ENCODE assay signal across 1 cellular context in the genomic region with DNA sequence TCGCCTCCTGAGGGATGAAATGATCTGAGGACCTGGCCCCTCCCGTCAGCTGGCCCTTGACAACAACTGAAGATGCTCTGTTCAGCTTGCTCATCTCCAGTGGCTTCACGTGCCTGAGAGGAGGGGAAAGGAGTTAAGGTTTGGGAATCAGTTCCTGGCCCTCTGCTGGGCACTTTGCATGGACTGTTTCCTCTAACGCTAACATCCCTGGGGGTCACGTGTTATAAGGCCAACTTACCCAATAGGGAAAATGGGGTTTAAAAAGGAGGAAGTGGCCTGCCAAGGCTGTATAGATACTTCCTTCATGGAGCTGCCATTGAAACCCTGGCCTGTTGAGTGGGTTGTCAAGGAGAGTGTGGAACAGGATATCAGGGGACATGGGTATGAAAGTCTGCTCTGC.
A peak's percentile ranks its signal among the peaks of the same experiment; 100 is the strongest.
TF ChIP-seq lines count a peak whose summit lies in the region.

No MANE protein-coding gene starts in this region.

TF ChIP-seq in K562, 482 proteins besides CTCF, POLR2A, EP300 and RAD21 (continued from another document):
- TF ChIP-seq U2AF2 (optimal IDR thresholded peaks at IDR 0.05; ENCODE audit: low read depth, low read length) = no peak
- TF ChIP-seq SOX6 (IDR thresholded peaks at IDR 0.05) = no peak
- TF ChIP-seq, protein P1, sequence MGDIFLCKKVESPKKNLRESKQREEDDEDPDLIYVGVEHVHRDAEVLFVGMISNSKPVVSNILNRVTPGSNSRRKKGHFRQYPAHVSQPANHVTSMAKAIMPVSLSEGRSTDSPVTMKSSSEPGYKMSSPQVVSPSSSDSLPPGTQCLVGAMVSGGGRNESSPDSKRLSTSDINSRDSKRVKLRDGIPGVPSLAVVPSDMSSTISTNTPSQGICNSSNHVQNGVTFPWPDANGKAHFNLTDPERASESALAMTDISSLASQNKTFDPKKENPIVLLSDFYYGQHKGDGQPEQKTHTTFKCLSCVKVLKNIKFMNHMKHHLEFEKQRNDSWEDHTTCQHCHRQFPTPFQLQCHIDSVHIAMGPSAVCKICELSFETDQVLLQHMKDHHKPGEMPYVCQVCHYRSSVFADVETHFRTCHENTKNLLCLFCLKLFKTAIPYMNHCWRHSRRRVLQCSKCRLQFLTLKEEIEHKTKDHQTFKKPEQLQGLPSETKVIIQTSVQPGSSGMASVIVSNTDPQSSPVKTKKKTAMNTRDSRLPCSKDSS (IDR thresholded peaks at IDR 0.05; ENCODE audit: low read depth, partially characterized antibody) = no peak
- no peak for TF ChIP-seq EGR1 (conservative IDR thresholded peaks at IDR 0.05)
- no peak for TF ChIP-seq JUNB (CRISPR knock-in tag; conservative IDR thresholded peaks at IDR 0.05)
- peak; percentile 62 for TF ChIP-seq BHLHE40 (IDR thresholded peaks at IDR 0.05; ENCODE audit: low read length)
- TF ChIP-seq RAD51 (IDR thresholded peaks at IDR 0.05; ENCODE audit: borderline replicate concordance, low read depth) = peak; percentile 55; the same call in 1 of the 2 replicates
- no peak for TF ChIP-seq ZNF143 (CRISPR knock-in tag; IDR thresholded peaks at IDR 0.05)
- TF ChIP-seq, protein P2, sequence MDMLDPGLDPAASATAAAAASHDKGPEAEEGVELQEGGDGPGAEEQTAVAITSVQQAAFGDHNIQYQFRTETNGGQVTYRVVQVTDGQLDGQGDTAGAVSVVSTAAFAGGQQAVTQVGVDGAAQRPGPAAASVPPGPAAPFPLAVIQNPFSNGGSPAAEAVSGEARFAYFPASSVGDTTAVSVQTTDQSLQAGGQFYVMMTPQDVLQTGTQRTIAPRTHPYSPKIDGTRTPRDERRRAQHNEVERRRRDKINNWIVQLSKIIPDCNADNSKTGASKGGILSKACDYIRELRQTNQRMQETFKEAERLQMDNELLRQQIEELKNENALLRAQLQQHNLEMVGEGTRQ (CRISPR knock-in tag; IDR thresholded peaks at IDR 0.05) = peak; percentile 47
- TF ChIP-seq BRCA1 (IDR thresholded peaks at IDR 0.05) = no peak
- TF ChIP-seq BRCA1 (CRISPR knock-in tag; IDR thresholded peaks at IDR 0.05) = no peak
- TF ChIP-seq BDP1 (IDR thresholded peaks at IDR 0.05; ENCODE audit: insufficient read depth, insufficient read length) = no peak
- TF ChIP-seq, protein P3, sequence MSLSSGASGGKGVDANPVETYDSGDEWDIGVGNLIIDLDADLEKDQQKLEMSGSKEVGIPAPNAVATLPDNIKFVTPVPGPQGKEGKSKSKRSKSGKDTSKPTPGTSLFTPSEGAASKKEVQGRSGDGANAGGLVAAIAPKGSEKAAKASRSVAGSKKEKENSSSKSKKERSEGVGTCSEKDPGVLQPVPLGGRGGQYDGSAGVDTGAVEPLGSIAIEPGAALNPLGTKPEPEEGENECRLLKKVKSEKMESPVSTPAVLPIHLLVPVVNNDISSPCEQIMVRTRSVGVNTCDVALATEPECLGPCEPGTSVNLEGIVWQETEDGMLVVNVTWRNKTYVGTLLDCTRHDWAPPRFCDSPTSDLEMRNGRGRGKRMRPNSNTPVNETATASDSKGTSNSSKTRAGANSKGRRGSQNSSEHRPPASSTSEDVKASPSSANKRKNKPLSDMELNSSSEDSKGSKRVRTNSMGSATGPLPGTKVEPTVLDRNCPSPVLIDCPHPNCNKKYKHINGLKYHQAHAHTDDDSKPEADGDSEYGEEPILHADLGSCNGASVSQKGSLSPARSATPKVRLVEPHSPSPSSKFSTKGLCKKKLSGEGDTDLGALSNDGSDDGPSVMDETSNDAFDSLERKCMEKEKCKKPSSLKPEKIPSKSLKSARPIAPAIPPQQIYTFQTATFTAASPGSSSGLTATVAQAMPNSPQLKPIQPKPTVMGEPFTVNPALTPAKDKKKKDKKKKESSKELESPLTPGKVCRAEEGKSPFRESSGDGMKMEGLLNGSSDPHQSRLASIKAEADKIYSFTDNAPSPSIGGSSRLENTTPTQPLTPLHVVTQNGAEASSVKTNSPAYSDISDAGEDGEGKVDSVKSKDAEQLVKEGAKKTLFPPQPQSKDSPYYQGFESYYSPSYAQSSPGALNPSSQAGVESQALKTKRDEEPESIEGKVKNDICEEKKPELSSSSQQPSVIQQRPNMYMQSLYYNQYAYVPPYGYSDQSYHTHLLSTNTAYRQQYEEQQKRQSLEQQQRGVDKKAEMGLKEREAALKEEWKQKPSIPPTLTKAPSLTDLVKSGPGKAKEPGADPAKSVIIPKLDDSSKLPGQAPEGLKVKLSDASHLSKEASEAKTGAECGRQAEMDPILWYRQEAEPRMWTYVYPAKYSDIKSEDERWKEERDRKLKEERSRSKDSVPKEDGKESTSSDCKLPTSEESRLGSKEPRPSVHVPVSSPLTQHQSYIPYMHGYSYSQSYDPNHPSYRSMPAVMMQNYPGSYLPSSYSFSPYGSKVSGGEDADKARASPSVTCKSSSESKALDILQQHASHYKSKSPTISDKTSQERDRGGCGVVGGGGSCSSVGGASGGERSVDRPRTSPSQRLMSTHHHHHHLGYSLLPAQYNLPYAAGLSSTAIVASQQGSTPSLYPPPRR (CRISPR knock-in tag; IDR thresholded peaks at IDR 0.05; ENCODE audit: borderline replicate concordance) = no peak
